Comparison of ENCODE assay signal across 1 cellular context in genomic region chr7:100019908-100020307, GRCh38.
TF ChIP-seq lines count a peak whose summit lies in the region.

No MANE protein-coding gene starts in this region.

TF ChIP-seq in K562, 482 proteins besides CTCF, POLR2A, EP300 and RAD21:
- TF ChIP-seq POLR2B (IDR thresholded peaks at IDR 0.05; ENCODE audit: low read depth, partially characterized antibody), result peak; percentile 12
- TF ChIP-seq MYNN (IDR thresholded peaks at IDR 0.05), result peak; percentile 34; the same call in 1 of the 2 replicates
- no peak for TF ChIP-seq MYNN (CRISPR knock-in tag; IDR thresholded peaks at IDR 0.05)
- TF ChIP-seq STAT5B (CRISPR knock-in tag; IDR thresholded peaks at IDR 0.05), result no peak
- TF ChIP-seq RBM34 (IDR thresholded peaks at IDR 0.05; ENCODE audit: borderline replicate concordance, insufficient read depth, low read length), result no peak
- TF ChIP-seq HNRNPL (IDR thresholded peaks at IDR 0.05; ENCODE audit: low read depth, low read length), result no peak
- no peak for TF ChIP-seq TRIM28 (IDR thresholded peaks at IDR 0.05)
- no peak for TF ChIP-seq KLF10 (CRISPR knock-in tag; IDR thresholded peaks at IDR 0.05)
- no peak for TF ChIP-seq ZC3H8 (IDR thresholded peaks at IDR 0.05)
- no peak for TF ChIP-seq CAMTA2 (CRISPR knock-in tag; conservative IDR thresholded peaks at IDR 0.05)
- no peak for TF ChIP-seq ZNF766 (CRISPR knock-in tag; conservative IDR thresholded peaks at IDR 0.05)
- TF ChIP-seq ZNF174 (CRISPR knock-in tag; IDR thresholded peaks at IDR 0.05), result no peak
- TF ChIP-seq PATZ1 (CRISPR knock-in tag; IDR thresholded peaks at IDR 0.05; ENCODE audit: borderline replicate concordance), result no peak
- no peak for TF ChIP-seq E4F1 (CRISPR knock-in tag; IDR thresholded peaks at IDR 0.05; ENCODE audit: borderline replicate concordance)
